In the genomic region with DNA sequence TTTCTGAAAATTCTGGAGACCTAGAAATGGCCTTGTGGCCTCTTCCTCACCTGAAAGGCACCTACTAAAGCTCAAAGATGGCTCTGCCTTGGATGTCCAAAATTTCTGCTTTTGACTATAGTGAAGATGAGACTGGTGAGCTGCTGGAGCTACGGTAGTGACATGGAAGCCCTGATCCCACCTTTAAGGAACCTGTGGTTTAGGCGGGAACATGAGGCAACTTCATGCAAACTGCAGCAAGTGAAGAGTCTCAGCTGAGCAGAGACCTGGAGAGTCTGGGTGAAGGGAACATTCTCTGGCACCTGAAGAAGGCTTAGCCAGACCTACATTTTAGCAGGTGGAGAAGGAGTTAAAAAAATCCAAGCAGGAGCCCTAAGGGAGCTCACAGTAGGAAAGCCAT, we compare ENCODE assay signal across 1 cellular context.
TF ChIP-seq lines count a peak whose summit lies in the region.

No MANE protein-coding gene starts in this region.

TF ChIP-seq in HepG2, 621 proteins besides CTCF, POLR2A, EP300 and RAD21:
- TF ChIP-seq CBX1 (IDR thresholded peaks at IDR 0.05; ENCODE audit: low read depth), result no peak
- TF ChIP-seq, protein P1, sequence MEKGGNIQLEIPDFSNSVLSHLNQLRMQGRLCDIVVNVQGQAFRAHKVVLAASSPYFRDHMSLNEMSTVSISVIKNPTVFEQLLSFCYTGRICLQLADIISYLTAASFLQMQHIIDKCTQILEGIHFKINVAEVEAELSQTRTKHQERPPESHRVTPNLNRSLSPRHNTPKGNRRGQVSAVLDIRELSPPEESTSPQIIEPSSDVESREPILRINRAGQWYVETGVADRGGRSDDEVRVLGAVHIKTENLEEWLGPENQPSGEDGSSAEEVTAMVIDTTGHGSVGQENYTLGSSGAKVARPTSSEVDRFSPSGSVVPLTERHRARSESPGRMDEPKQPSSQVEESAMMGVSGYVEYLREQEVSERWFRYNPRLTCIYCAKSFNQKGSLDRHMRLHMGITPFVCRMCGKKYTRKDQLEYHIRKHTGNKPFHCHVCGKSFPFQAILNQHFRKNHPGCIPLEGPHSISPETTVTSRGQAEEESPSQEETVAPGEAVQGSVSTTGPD (CRISPR knock-in tag; IDR thresholded peaks at IDR 0.05), result no peak
- TF ChIP-seq, protein P2, sequence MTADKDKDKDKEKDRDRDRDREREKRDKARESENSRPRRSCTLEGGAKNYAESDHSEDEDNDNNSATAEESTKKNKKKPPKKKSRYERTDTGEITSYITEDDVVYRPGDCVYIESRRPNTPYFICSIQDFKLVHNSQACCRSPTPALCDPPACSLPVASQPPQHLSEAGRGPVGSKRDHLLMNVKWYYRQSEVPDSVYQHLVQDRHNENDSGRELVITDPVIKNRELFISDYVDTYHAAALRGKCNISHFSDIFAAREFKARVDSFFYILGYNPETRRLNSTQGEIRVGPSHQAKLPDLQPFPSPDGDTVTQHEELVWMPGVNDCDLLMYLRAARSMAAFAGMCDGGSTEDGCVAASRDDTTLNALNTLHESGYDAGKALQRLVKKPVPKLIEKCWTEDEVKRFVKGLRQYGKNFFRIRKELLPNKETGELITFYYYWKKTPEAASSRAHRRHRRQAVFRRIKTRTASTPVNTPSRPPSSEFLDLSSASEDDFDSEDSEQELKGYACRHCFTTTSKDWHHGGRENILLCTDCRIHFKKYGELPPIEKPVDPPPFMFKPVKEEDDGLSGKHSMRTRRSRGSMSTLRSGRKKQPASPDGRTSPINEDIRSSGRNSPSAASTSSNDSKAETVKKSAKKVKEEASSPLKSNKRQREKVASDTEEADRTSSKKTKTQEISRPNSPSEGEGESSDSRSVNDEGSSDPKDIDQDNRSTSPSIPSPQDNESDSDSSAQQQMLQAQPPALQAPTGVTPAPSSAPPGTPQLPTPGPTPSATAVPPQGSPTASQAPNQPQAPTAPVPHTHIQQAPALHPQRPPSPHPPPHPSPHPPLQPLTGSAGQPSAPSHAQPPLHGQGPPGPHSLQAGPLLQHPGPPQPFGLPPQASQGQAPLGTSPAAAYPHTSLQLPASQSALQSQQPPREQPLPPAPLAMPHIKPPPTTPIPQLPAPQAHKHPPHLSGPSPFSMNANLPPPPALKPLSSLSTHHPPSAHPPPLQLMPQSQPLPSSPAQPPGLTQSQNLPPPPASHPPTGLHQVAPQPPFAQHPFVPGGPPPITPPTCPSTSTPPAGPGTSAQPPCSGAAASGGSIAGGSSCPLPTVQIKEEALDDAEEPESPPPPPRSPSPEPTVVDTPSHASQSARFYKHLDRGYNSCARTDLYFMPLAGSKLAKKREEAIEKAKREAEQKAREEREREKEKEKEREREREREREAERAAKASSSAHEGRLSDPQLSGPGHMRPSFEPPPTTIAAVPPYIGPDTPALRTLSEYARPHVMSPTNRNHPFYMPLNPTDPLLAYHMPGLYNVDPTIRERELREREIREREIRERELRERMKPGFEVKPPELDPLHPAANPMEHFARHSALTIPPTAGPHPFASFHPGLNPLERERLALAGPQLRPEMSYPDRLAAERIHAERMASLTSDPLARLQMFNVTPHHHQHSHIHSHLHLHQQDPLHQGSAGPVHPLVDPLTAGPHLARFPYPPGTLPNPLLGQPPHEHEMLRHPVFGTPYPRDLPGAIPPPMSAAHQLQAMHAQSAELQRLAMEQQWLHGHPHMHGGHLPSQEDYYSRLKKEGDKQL (CRISPR knock-in tag; IDR thresholded peaks at IDR 0.05; ENCODE audit: low read depth), result no peak
- TF ChIP-seq YEATS4 (CRISPR knock-in tag; IDR thresholded peaks at IDR 0.05; ENCODE audit: borderline replicate concordance), result no peak
- TF ChIP-seq, protein P3, sequence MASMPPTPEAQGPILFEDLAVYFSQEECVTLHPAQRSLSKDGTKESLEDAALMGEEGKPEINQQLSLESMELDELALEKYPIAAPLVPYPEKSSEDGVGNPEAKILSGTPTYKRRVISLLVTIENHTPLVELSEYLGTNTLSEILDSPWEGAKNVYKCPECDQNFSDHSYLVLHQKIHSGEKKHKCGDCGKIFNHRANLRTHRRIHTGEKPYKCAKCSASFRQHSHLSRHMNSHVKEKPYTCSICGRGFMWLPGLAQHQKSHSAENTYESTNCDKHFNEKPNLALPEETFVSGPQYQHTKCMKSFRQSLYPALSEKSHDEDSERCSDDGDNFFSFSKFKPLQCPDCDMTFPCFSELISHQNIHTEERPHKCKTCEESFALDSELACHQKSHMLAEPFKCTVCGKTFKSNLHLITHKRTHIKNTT (CRISPR knock-in tag; IDR thresholded peaks at IDR 0.05), result no peak
- no peak for TF ChIP-seq ZNF547 (CRISPR knock-in tag; IDR thresholded peaks at IDR 0.05)
- no peak for TF ChIP-seq ZNF552 (CRISPR knock-in tag; IDR thresholded peaks at IDR 0.05; ENCODE audit: borderline replicate concordance)
- no peak for TF ChIP-seq MAZ (IDR thresholded peaks at IDR 0.05; ENCODE audit: borderline replicate concordance, low read depth, low read length)
- TF ChIP-seq MAZ (CRISPR knock-in tag; IDR thresholded peaks at IDR 0.05; ENCODE audit: low read depth), result no peak
- TF ChIP-seq KLF15 (CRISPR knock-in tag; IDR thresholded peaks at IDR 0.05; ENCODE audit: borderline replicate concordance), result no peak
- no peak for TF ChIP-seq PPARG (CRISPR knock-in tag; conservative IDR thresholded peaks at IDR 0.05)
- no peak for TF ChIP-seq TCF7 (IDR thresholded peaks at IDR 0.05; ENCODE audit: low read depth)
- TF ChIP-seq GFI1 (CRISPR knock-in tag; IDR thresholded peaks at IDR 0.05; ENCODE audit: borderline replicate concordance), result no peak
- 0 out of 2 replicates have a peak, but pooled peaks have one; percentile 19 for TF ChIP-seq SP4 (CRISPR knock-in tag; IDR thresholded peaks at IDR 0.05)
- TF ChIP-seq, protein P4, sequence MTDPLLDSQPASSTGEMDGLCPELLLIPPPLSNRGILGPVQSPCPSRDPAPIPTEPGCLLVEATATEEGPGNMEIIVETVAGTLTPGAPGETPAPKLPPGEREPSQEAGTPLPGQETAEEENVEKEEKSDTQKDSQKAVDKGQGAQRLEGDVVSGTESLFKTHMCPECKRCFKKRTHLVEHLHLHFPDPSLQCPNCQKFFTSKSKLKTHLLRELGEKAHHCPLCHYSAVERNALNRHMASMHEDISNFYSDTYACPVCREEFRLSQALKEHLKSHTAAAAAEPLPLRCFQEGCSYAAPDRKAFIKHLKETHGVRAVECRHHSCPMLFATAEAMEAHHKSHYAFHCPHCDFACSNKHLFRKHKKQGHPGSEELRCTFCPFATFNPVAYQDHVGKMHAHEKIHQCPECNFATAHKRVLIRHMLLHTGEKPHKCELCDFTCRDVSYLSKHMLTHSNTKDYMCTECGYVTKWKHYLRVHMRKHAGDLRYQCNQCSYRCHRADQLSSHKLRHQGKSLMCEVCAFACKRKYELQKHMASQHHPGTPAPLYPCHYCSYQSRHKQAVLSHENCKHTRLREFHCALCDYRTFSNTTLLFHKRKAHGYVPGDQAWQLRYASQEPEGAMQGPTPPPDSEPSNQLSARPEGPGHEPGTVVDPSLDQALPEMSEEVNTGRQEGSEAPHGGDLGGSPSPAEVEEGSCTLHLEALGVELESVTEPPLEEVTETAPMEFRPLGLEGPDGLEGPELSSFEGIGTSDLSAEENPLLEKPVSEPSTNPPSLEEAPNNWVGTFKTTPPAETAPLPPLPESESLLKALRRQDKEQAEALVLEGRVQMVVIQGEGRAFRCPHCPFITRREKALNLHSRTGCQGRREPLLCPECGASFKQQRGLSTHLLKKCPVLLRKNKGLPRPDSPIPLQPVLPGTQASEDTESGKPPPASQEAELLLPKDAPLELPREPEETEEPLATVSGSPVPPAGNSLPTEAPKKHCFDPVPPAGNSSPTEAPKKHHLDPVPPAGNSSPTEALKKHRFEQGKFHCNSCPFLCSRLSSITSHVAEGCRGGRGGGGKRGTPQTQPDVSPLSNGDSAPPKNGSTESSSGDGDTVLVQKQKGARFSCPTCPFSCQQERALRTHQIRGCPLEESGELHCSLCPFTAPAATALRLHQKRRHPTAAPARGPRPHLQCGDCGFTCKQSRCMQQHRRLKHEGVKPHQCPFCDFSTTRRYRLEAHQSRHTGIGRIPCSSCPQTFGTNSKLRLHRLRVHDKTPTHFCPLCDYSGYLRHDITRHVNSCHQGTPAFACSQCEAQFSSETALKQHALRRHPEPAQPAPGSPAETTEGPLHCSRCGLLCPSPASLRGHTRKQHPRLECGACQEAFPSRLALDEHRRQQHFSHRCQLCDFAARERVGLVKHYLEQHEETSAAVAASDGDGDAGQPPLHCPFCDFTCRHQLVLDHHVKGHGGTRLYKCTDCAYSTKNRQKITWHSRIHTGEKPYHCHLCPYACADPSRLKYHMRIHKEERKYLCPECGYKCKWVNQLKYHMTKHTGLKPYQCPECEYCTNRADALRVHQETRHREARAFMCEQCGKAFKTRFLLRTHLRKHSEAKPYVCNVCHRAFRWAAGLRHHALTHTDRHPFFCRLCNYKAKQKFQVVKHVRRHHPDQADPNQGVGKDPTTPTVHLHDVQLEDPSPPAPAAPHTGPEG (CRISPR knock-in tag; IDR thresholded peaks at IDR 0.05), result 0 out of 2 replicates have a peak, but pooled peaks have one; percentile 33
- peak; percentile 66; the same call in 1 of the 2 replicates for TF ChIP-seq ZNF354B (CRISPR knock-in tag; IDR thresholded peaks at IDR 0.05)
- no peak for TF ChIP-seq ZNF331 (CRISPR knock-in tag; IDR thresholded peaks at IDR 0.05)
- no peak for TF ChIP-seq SRF (IDR thresholded peaks at IDR 0.05; ENCODE audit: low read depth, low read length)
- TF ChIP-seq ZNF644 (CRISPR knock-in tag; IDR thresholded peaks at IDR 0.05; ENCODE audit: low read depth), result no peak
- peak; percentile 44; the same call in 1 of the 2 replicates for TF ChIP-seq ZNF605 (CRISPR knock-in tag; IDR thresholded peaks at IDR 0.05)
- peak; percentile 93 for TF ChIP-seq RBM22 (optimal IDR thresholded peaks at IDR 0.05; ENCODE audit: low read length)
- no peak for TF ChIP-seq LCORL (IDR thresholded peaks at IDR 0.05)
- TF ChIP-seq LCORL (CRISPR knock-in tag; IDR thresholded peaks at IDR 0.05), result no peak
